ENCODE assay signal across 9 cellular contexts in the genomic region with DNA sequence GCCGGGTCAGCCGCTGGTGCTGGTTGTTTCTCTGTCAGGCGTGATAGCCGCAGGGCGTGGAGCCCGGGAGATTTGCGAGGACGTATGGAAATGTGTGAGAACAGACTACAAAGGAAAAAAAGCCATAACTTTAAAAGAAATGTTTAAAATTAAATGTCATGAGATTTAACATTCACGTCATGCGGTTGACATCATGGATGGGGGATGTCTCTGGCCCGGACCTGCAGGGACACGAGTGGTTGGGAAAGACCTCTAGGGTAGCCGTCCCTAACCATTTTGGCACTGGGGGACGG. TPM values are rescaled to one million over a fixed set of nuclear protein-coding genes. Genes with fewer than 3 reads are reported as not detected.
A peak's percentile ranks its signal among the peaks of the same experiment; 100 is the strongest.
DNase-seq lines count a peak whose midpoint lies in the region; ATAC-seq, FAIRE-seq and TF ChIP-seq lines count a peak whose summit lies in the region.
"Had no signal": no experiment of that assay in that cellular context is flagged by ENCODE, and none has a peak within 500 bp of the region (broad histone marks: within the 10 kb centered on the region; RNA-seq: fewer than 3 reads in every experiment).

No MANE protein-coding gene starts in this region.

- H3K9me3 Mint-ChIP-seq in nephron: peaks cover 2% of the 10 kb centered on the region

- DNase-seq in right atrium auricular region (ENCODE audit: low spot score) (no peak), left cardiac atrium (no peak), bronchial epithelial cell (ENCODE audit: low read depth) (no peak), vagina (ENCODE audit: extremely low spot score in 2 of 2) (no peak), NCI-H526 (lab: John Stamatoyannopoulos, UW) (no peak), MV-4-11 (lab: John Stamatoyannopoulos, UW) (no peak)

- H3K27me3 ChIP-seq in right atrium auricular region (no peaks in the 10 kb centered on the region), bronchial epithelial cell (ENCODE audit: control insufficient read depth, insufficient read depth, low read length) (no peaks in the 10 kb centered on the region), vagina (no peaks in the 10 kb centered on the region)

- H3K4me3 Mint-ChIP-seq in nephron: peak overlapping the region; percentile 72 to 74 (median 74)

- H3K27ac ChIP-seq in right atrium auricular region: peak overlapping the region; percentile 95 to 97
- peak overlapping the region; percentile 96 for H3K27ac ChIP-seq in vagina

- H3K36me3 Mint-ChIP-seq in nephron (ENCODE audit: low read depth): no peaks in the 10 kb centered on the region

- ATAC-seq in left cardiac atrium (no peak), GM18505 (IDR thresholded peaks at IDR 0.05; ENCODE audit: unreplicated experiment) (no peak)

- peaks cover 0 to 31% of the 10 kb centered on the region in 2 donors for H3K4me1 ChIP-seq in right atrium auricular region
- H3K4me1 ChIP-seq in vagina: peaks cover 27% of the 10 kb centered on the region

- TF ChIP-seq POLR2A in vagina (IDR thresholded peaks at IDR 0.05) (no peak), GM18505 (IDR thresholded peaks at IDR 0.05; ENCODE audit: borderline replicate concordance, extremely low read depth, insufficient read depth, insufficient read length) (no peak)

- intact Hi-C loops in left cardiac atrium (cut with DNase I): loop anchor here in 1 of 2 donors (5.0 kb wide), 1 partner anchor 165 kb away; the partner anchor contains the start of gene TBC1D9B
- intact Hi-C loops in vagina (cut with DNase I): no loop called here

- peaks cover 0 to 3% of the 10 kb centered on the region in 2 donors for H3K9me3 ChIP-seq in right atrium auricular region
- no peaks in the 10 kb centered on the region for H3K9me3 ChIP-seq in vagina

- H3K4me1 Mint-ChIP-seq in nephron: peaks cover 33% of the 10 kb centered on the region

- no peak for FAIRE-seq in bronchial epithelial cell (lab: Jason Lieb, UNC)
- FAIRE-seq: islet of Langerhans had no signal

- H3K27me3 Mint-ChIP-seq in nephron (ENCODE audit: low read depth): no peaks in the 10 kb centered on the region

- H3K36me3 ChIP-seq in right atrium auricular region (no peaks in the 10 kb centered on the region), bronchial epithelial cell (ENCODE audit: control insufficient read depth, insufficient read depth, low read length) (no peaks in the 10 kb centered on the region), vagina (no peaks in the 10 kb centered on the region)

- H3K4me3 ChIP-seq in right atrium auricular region: peak overlapping the region; percentile 93 to 97
- peak overlapping the region; percentile 83 for H3K4me3 ChIP-seq in bronchial epithelial cell (ENCODE audit: low read depth, low read length)
- peak overlapping the region; percentile 86 to 92 for H3K4me3 ChIP-seq in vagina

- peak overlapping the region in 2 of 3 experiments; percentile 52 to 64 for H3K27ac Mint-ChIP-seq in nephron

- TF ChIP-seq CTCF in right atrium auricular region (IDR thresholded peaks at IDR 0.05) (peak in 1 of 2 donors; percentile 1), bronchial epithelial cell (IDR thresholded peaks at IDR 0.05; ENCODE audit: insufficient read depth, low read length, severe bottlenecking) (no peak), nephron (IDR thresholded peaks at IDR 0.05; ENCODE audit: unreplicated experiment in 3 of 3) (no peak), vagina (IDR thresholded peaks at IDR 0.05) (no peak)

RNA-seq across cellular contexts. Expression of gene RNF130, which starts 0.6 kb away (rescaled TPM):
- total RNA-seq in right atrium auricular region (10 to 100 TPM; 42.9 to 51.3 TPM), left cardiac atrium (10 to 100 TPM; 45.6 to 67.2 TPM), bronchial epithelial cell (16.5 and 16.8 TPM in 2 replicates), vagina (103 TPM)
